In the genomic region with DNA sequence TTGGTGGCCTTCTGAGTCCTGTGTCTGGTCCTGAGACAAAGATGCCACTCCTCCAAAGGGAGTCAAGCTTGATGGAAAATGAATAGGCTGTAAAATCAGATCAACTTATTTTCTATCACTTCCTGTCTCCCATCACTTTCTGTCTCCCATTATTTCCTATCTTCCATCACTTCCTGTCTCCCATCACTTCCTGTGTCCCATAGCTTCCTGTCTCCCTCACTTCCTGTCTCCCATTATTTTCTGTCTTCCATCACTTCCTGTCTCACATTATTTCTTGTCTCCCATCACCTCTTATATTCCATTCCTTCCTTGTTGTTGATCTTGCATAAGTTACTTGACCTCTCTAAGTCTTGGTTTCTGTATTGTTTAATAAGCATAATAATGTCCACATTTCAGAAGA, we compare ENCODE assay signal across 21 cellular contexts.
"Had no signal": no experiment of that assay in that cellular context is flagged by ENCODE, and none has a peak within 500 bp of the region (broad histone marks: within the 10 kb centered on the region; RNA-seq: fewer than 3 reads in every experiment).

No MANE protein-coding gene starts in this region.

- H3K27me3 ChIP-seq: esophagus muscularis mucosa, gastrocnemius medialis, heart right ventricle, neutrophil, sigmoid colon, testis, tibial nerve, upper lobe of right lung, vagina had no signal

- ATAC-seq: effector memory CD8-positive, alpha-beta T cell; gastrocnemius medialis; heart right ventricle; naive thymus-derived CD4-positive, alpha-beta T cell; stimulated activated naive B cell treated with anti-CD40 and anti-IgM and Interleukin-4, amounts not matched to agents 10 μg/mL and 1 μg/mL and 100 μg/mL, for 72 hours; stimulated activated naive CD8-positive, alpha-beta T cell treated with anti-CD3 and anti-CD28 coated beads, Interleukin-15, amount 100 ng/mL, for 72 hours; upper lobe of right lung had no signal

- H3K27ac ChIP-seq: epithelial cell of prostate, esophagus muscularis mucosa, gastrocnemius medialis, heart right ventricle, neutrophil, sigmoid colon, skin epidermis, testis, tibial nerve, upper lobe of right lung, vagina had no signal

- H3K9me3 ChIP-seq: gastrocnemius medialis, neutrophil, sigmoid colon, testis, upper lobe of right lung, vagina had no signal

- H3K36me3 ChIP-seq: esophagus muscularis mucosa, gastrocnemius medialis, heart right ventricle, neutrophil, sigmoid colon, tibial nerve, upper lobe of right lung, vagina had no signal

- H3K4me1 ChIP-seq: esophagus muscularis mucosa, gastrocnemius medialis, heart right ventricle, sigmoid colon, testis, tibial nerve, upper lobe of right lung, vagina had no signal

- H3K4me3 ChIP-seq: esophagus muscularis mucosa, gastrocnemius medialis, heart right ventricle, sigmoid colon, skin epidermis, testis, tibial nerve, upper lobe of right lung, vagina had no signal

- DNase-seq: effector memory CD8-positive, alpha-beta T cell; gastrocnemius medialis; heart right ventricle; hypothalamus; kidney glomerular epithelial cell; naive thymus-derived CD4-positive, alpha-beta T cell; nephron progenitor cell; posterior cingulate gyrus; sigmoid colon; stimulated activated CD4-positive, alpha-beta T cell treated with anti-CD3 and anti-CD28 coated beads, Interleukin-2, amount 100 ng/mL, for 24 hours; stimulated activated CD4-positive, alpha-beta T cell treated with anti-CD3 and anti-CD28 coated beads, Interleukin-4, amount 100 ng/mL, for 4 hours; stimulated activated naive B cell treated with anti-CD40 and anti-IgM and Interleukin-4, amounts not matched to agents 10 μg/mL and 1 μg/mL and 100 μg/mL, for 72 hours; stimulated activated naive CD8-positive, alpha-beta T cell treated with anti-CD3 and anti-CD28 coated beads, Interleukin-15, amount 100 ng/mL, for 72 hours; testis; upper lobe of right lung had no signal
